Comparison of ENCODE assay signal across 1 cellular context in the genomic region with DNA sequence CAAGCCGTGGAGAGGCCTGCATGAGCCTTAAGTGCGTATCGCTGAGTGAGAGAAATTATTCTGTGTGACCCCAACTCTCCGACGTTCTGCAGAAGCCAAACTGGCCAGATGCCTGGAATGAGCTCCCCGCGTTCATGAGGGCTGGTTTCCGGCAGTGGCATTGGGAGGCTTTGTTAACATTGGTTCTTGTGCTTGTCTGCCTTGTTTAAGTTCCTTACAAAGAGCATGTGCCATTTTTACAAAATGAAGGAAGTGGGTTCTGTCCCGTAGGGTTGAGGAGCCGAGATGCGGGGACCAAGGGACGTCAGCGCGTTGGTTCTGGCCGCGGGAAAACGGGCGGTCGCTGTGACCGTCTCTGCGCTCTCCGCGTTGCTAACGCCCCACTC.
TF ChIP-seq lines count a peak whose summit lies in the region.

No MANE protein-coding gene starts in this region.

TF ChIP-seq in K562, 482 proteins besides CTCF, POLR2A, EP300 and RAD21:
- no peak for TF ChIP-seq HDGF (IDR thresholded peaks at IDR 0.05)
- TF ChIP-seq ZKSCAN3 (CRISPR knock-in tag; IDR thresholded peaks at IDR 0.05), result no peak
- TF ChIP-seq XRCC5 (IDR thresholded peaks at IDR 0.05; ENCODE audit: low read depth, low read length), result no peak
- TF ChIP-seq PRPF4 (IDR thresholded peaks at IDR 0.05; ENCODE audit: insufficient read depth, low read depth, low read length, poor library complexity, severe bottlenecking), result no peak
- TF ChIP-seq CBX3 (IDR thresholded peaks at IDR 0.05; ENCODE audit: borderline replicate concordance in 1 of 2, low read length in 2 of 2), result no peak
- TF ChIP-seq, protein P1, sequence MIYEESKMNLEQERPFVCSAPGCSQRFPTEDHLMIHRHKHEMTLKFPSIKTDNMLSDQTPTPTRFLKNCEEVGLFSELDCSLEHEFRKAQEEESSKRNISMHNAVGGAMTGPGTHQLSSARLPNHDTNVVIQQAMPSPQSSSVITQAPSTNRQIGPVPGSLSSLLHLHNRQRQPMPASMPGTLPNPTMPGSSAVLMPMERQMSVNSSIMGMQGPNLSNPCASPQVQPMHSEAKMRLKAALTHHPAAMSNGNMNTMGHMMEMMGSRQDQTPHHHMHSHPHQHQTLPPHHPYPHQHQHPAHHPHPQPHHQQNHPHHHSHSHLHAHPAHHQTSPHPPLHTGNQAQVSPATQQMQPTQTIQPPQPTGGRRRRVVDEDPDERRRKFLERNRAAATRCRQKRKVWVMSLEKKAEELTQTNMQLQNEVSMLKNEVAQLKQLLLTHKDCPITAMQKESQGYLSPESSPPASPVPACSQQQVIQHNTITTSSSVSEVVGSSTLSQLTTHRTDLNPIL (CRISPR knock-in tag; IDR thresholded peaks at IDR 0.05), result no peak
- TF ChIP-seq, protein P2, sequence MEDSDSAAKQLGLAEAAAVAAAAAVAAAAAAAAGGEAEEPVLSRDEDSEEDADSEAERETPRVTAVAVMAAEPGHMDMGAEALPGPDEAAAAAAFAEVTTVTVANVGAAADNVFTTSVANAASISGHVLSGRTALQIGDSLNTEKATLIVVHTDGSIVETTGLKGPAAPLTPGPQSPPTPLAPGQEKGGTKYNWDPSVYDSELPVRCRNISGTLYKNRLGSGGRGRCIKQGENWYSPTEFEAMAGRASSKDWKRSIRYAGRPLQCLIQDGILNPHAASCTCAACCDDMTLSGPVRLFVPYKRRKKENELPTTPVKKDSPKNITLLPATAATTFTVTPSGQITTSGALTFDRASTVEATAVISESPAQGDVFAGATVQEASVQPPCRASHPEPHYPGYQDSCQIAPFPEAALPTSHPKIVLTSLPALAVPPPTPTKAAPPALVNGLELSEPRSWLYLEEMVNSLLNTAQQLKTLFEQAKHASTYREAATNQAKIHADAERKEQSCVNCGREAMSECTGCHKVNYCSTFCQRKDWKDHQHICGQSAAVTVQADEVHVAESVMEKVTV (CRISPR knock-in tag; IDR thresholded peaks at IDR 0.05), result no peak
- no peak for TF ChIP-seq MCM7 (IDR thresholded peaks at IDR 0.05)
- no peak for TF ChIP-seq FOXK2 (conservative IDR thresholded peaks at IDR 0.05 in 1 of 2, IDR thresholded peaks at IDR 0.05 in 1 of 2; ENCODE audit: low read depth in 2 of 2)
- TF ChIP-seq, protein P3, sequence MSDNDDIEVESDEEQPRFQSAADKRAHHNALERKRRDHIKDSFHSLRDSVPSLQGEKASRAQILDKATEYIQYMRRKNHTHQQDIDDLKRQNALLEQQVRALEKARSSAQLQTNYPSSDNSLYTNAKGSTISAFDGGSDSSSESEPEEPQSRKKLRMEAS (CRISPR knock-in tag; IDR thresholded peaks at IDR 0.05), result no peak
- TF ChIP-seq, protein P4, sequence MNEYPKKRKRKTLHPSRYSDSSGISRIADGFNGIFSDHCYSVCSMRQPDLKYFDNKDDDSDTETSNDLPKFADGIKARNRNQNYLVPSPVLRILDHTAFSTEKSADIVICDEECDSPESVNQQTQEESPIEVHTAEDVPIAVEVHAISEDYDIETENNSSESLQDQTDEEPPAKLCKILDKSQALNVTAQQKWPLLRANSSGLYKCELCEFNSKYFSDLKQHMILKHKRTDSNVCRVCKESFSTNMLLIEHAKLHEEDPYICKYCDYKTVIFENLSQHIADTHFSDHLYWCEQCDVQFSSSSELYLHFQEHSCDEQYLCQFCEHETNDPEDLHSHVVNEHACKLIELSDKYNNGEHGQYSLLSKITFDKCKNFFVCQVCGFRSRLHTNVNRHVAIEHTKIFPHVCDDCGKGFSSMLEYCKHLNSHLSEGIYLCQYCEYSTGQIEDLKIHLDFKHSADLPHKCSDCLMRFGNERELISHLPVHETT (CRISPR knock-in tag; conservative IDR thresholded peaks at IDR 0.05 in 1 of 2, IDR thresholded peaks at IDR 0.05 in 1 of 2), result no peak
TF ChIP-seq in K562: peak in this region for 0.
